ENCODE assay signal across 12 cellular contexts in the genomic region with DNA sequence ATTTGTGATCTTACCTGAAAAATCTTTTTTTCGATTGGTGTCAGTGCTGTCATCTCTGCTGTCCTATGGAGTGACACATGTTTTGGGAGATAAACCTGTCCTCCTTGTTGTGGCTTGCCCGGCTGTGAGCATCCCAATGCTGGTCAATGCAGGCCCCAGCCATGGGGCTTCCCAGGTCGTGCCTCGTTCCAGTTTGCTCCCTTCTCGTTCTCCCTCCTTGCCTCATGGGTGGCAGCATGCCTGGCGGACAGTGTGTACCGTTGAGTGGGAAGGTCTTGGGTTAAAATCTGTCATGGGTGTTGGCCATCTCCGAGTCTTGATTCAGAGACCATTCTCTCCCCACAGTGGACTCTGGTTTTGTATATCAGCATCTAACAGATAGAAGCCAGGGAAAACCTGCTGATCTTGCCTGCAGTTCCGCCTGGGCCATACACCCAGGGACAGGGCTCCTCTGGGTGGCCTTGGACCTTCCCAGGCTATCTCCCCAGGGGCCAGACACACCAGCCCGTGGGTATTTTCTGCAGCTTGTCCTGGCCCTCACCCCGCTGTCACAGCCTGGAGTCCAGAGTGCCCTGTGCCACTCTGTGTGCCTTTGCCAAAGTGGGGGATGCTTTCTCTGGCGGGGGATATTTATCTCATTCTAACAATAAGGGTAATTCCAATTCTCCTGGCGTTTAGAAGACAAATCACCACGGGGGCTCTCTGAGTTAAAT.
DNase-seq lines count a peak whose midpoint lies in the region; ATAC-seq and TF ChIP-seq lines count a peak whose summit lies in the region.
"Had no signal": no experiment of that assay in that cellular context is flagged by ENCODE, and none has a peak within 500 bp of the region (broad histone marks: within the 10 kb centered on the region; RNA-seq: fewer than 3 reads in every experiment).

No MANE protein-coding gene starts in this region.

- no peaks in the 10 kb centered on the region for H3K27me3 ChIP-seq in CD4-positive, alpha-beta T cell (ENCODE audit: control insufficient read depth, insufficient read depth, low read length)
- H3K27me3 ChIP-seq in right cardiac atrium (ENCODE audit: control insufficient read depth, insufficient read depth): no peaks in the 10 kb centered on the region
- H3K27me3 ChIP-seq in sigmoid colon: no peaks in the 10 kb centered on the region

- peaks cover 34% of the 10 kb centered on the region for H3K4me1 Mint-ChIP-seq in CD4-positive, alpha-beta T cell (ENCODE audit: low read depth)
- peaks cover 31% of the 10 kb centered on the region for H3K4me1 Mint-ChIP-seq in activated naive CD8-positive, alpha-beta T cell treated with anti-CD3 and anti-CD28 coated beads, Interleukin-2, amount 50 U/mL, for 24 hours

- no peak for TF ChIP-seq EP300 in sigmoid colon (IDR thresholded peaks at IDR 0.05)

- POLR2A ChIA-PET in CD4-positive, alpha-beta T cell (lab: Charles Lee): no interaction called here

- no peak for TF ChIP-seq CTCF in CD4-positive, alpha-beta T cell (IDR thresholded peaks at IDR 0.05)
- TF ChIP-seq CTCF in sigmoid colon (IDR thresholded peaks at IDR 0.05) (no peak), foreskin fibroblast (IDR thresholded peaks at IDR 0.05; ENCODE audit: low read depth, low read length) (no peak)

- H3K4me3 Mint-ChIP-seq in CD4-positive, alpha-beta T cell: no peak overlapping the region
- H3K4me3 Mint-ChIP-seq in activated naive CD8-positive, alpha-beta T cell treated with anti-CD3 and anti-CD28 coated beads, Interleukin-2, amount 50 U/mL, for 24 hours: no peak overlapping the region

- DNase-seq in CD4-positive, alpha-beta T cell: no peak
- no peak for DNase-seq in activated naive CD8-positive, alpha-beta T cell treated with anti-CD3 and anti-CD28 coated beads, Interleukin-2, amount 50 U/mL, for 24 hours
- DNase-seq in right cardiac atrium (peak in 1 of 3 donors; percentile 48), sigmoid colon (peak; percentile 53), hippocampal formation (lab: John Stamatoyannopoulos, UW) (no peak), NCI-H1930 (lab: John Stamatoyannopoulos, UW) (no peak), SIG-M5 treated with dmso at 0.1 percent for 504 hours (lab: John Stamatoyannopoulos, UW; ENCODE audit: unreplicated experiment) (no peak), foreskin fibroblast (no peak)
- DNase-seq: NCI-H2107, OCI-M1 had no signal

- peaks cover 8% of the 10 kb centered on the region for H3K4me1 ChIP-seq in right cardiac atrium (ENCODE audit: control insufficient read depth, insufficient read depth, low read length)
- peaks cover 0 to 10% (median 0%) of the 10 kb centered on the region in 4 donors for H3K4me1 ChIP-seq in sigmoid colon

- H3K9me3 Mint-ChIP-seq in CD4-positive, alpha-beta T cell: no peaks in the 10 kb centered on the region
- H3K9me3 Mint-ChIP-seq in activated naive CD8-positive, alpha-beta T cell treated with anti-CD3 and anti-CD28 coated beads, Interleukin-2, amount 50 U/mL, for 24 hours: no peaks in the 10 kb centered on the region

- no peak for TF ChIP-seq POLR2A in sigmoid colon (IDR thresholded peaks at IDR 0.05)

- CTCF ChIA-PET in CD4-positive, alpha-beta T cell (lab: Charles Lee): no interaction called here

- 75% methylated on average over 14 of the region's 14 CpGs for WGBS in right cardiac atrium
- WGBS in sigmoid colon, 2 donors: 86 to 92% methylated on average over 14 of the region's 14 CpGs

- no peak for ATAC-seq in CD4-positive, alpha-beta T cell (ENCODE audit: poor library complexity)
- ATAC-seq in activated naive CD8-positive, alpha-beta T cell treated with anti-CD3 and anti-CD28 coated beads, Interleukin-2, amount 50 U/mL, for 24 hours: no peak
- ATAC-seq in right cardiac atrium: peak in 1 of 2 donors; percentile 13

- peak overlapping the region; percentile 42 for H3K27ac Mint-ChIP-seq in CD4-positive, alpha-beta T cell
- H3K27ac Mint-ChIP-seq in activated naive CD8-positive, alpha-beta T cell treated with anti-CD3 and anti-CD28 coated beads, Interleukin-2, amount 50 U/mL, for 24 hours: peak overlapping the region; percentile 41

- H3K4me3 ChIP-seq in right cardiac atrium (ENCODE audit: low read length): no peak overlapping the region
- H3K4me3 ChIP-seq in sigmoid colon: no peak overlapping the region
- H3K4me3 ChIP-seq in foreskin fibroblast (ENCODE audit: low read depth in 1 of 2, low read length in 2 of 2): no peak overlapping the region

- intact Hi-C loops in CD4-positive, alpha-beta T cell (cut with DNase I, micrococcal nuclease): no loop called here
- intact Hi-C loops in right cardiac atrium (cut with DNase I) (no loop called here), sigmoid colon (cut with DNase I) (loop anchor here (5.0 kb wide), 1 partner anchor 53 kb away; no protein-coding TSS in a partner anchor)

- peaks cover 0 to 13% (median 0%) of the 10 kb centered on the region in 4 donors for H3K36me3 ChIP-seq in sigmoid colon

- H3K36me3 Mint-ChIP-seq in CD4-positive, alpha-beta T cell (ENCODE audit: low read depth): peaks cover 20% of the 10 kb centered on the region
- peaks cover 6% of the 10 kb centered on the region for H3K36me3 Mint-ChIP-seq in activated naive CD8-positive, alpha-beta T cell treated with anti-CD3 and anti-CD28 coated beads, Interleukin-2, amount 50 U/mL, for 24 hours (ENCODE audit: low read depth)

- H3K27ac ChIP-seq in CD4-positive, alpha-beta T cell (ENCODE audit: low read depth, low read length): no peak overlapping the region
- H3K27ac ChIP-seq in right cardiac atrium (ENCODE audit: low read length) (peak overlapping the region; percentile 36), sigmoid colon (peak overlapping the region in 3 of 4 donors; percentile 5 to 57 (median 36))
- H3K27ac ChIP-seq: epithelial cell of prostate, KMS-11 had no signal

- H3K9me3 ChIP-seq in CD4-positive, alpha-beta T cell (ENCODE audit: control insufficient read depth, low read length): no peaks in the 10 kb centered on the region
- H3K9me3 ChIP-seq in right cardiac atrium (ENCODE audit: control insufficient read depth, low read length): no peaks in the 10 kb centered on the region
- H3K9me3 ChIP-seq in sigmoid colon: no peaks in the 10 kb centered on the region

- no peaks in the 10 kb centered on the region for H3K27me3 Mint-ChIP-seq in CD4-positive, alpha-beta T cell
- no peaks in the 10 kb centered on the region for H3K27me3 Mint-ChIP-seq in activated naive CD8-positive, alpha-beta T cell treated with anti-CD3 and anti-CD28 coated beads, Interleukin-2, amount 50 U/mL, for 24 hours
